ENCODE assay signal across 14 cellular contexts in the genomic region with DNA sequence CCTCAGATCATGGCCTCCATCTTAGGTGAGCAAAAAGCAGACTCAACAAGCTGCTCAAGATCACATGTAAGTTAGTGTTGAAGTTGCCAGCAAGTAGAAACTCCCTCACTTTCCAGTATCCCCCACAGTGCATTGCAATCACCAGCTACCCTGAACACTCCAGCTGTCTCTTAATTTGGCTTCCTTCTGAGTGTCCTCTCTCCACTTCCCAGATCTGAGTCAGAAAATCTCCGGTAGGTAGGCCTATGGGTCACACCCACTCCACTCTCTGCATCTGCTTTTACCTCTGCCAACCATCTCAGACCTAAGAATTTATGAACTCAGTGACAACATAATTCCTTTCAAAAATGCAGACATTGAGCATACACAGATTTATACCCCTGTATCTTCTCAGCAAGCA.
A peak's percentile ranks its signal among the peaks of the same experiment; 100 is the strongest.
DNase-seq lines count a peak whose midpoint lies in the region; ATAC-seq and TF ChIP-seq lines count a peak whose summit lies in the region.
"Had no signal": no experiment of that assay in that cellular context is flagged by ENCODE, and none has a peak within 500 bp of the region (broad histone marks: within the 10 kb centered on the region; RNA-seq: fewer than 3 reads in every experiment).

No MANE protein-coding gene starts in this region.

- WGBS in hepatocyte (ENCODE audit: low lambda C conversion rate, missing lambda C conversion rate), result 60% methylated on average over 1 of the region's 1 CpG

- H3K9ac ChIP-seq in PC-3 (ENCODE audit: low read length), result no peak overlapping the region
- H3K9ac ChIP-seq: BLaER1 treated with 17β-estradiol and CSF1 and Interleukin-3, amounts not matched to agents 10 nM and 100 nM had no signal

- no peaks in the 10 kb centered on the region for H3K9me3 ChIP-seq in PC-3 (ENCODE audit: low read length)
- no peaks in the 10 kb centered on the region for H3K9me3 ChIP-seq in hepatocyte (ENCODE audit: low read depth)

- H3K9me2 ChIP-seq in GM23338 (ENCODE audit: insufficient read depth), result peaks cover 11% of the 10 kb centered on the region
- H3K9me2 ChIP-seq in PC-3 (replicated peaks; ENCODE audit: low read length), result no peaks in the 10 kb centered on the region
- H3K9me2 ChIP-seq in hepatocyte (replicated peaks; ENCODE audit: insufficient read depth), result no peaks in the 10 kb centered on the region

- H3K4me3 ChIP-seq in GM23338 (no peak overlapping the region), PC-3 (ENCODE audit: low read length) (no peak overlapping the region), hepatocyte (no peak overlapping the region)
- H3K4me3 ChIP-seq: BLaER1 treated with 17β-estradiol and CSF1 and Interleukin-3, amounts not matched to agents 10 nM and 100 nM had no signal

- H3K27ac Mint-ChIP-seq in GM23338, result no peak overlapping the region
- H3K27ac Mint-ChIP-seq: CD4-positive, CD25-positive, alpha-beta regulatory T cell had no signal

- BruUV-seq in PC-3 (replicated peaks; lab: Mats Ljungman, UMichigan), result no TSS peak

- no peaks in the 10 kb centered on the region for H3K36me3 Mint-ChIP-seq in GM23338 (ENCODE audit: low read depth)
- H3K36me3 Mint-ChIP-seq: CD4-positive, CD25-positive, alpha-beta regulatory T cell had no signal

- intact Hi-C loops in PC-3 (cut with micrococcal nuclease), result no loop called here

- H3K4me1 Mint-ChIP-seq in GM23338, result no peaks in the 10 kb centered on the region
- H3K4me1 Mint-ChIP-seq: CD4-positive, CD25-positive, alpha-beta regulatory T cell had no signal

- H3K36me3 ChIP-seq in GM23338 (ENCODE audit: insufficient read depth) (no peaks in the 10 kb centered on the region; the same call in 1 of the 2 replicates), PC-3 (ENCODE audit: low read depth, low read length) (no peaks in the 10 kb centered on the region), hepatocyte (replicated peaks; ENCODE audit: insufficient read depth, low read depth) (no peaks in the 10 kb centered on the region)
- H3K36me3 ChIP-seq: BLaER1 treated with 17β-estradiol and CSF1 and Interleukin-3, amounts not matched to agents 10 nM and 100 nM had no signal

- H3K9me3 Mint-ChIP-seq in GM23338, result no peaks in the 10 kb centered on the region; the same call in 2 of the 3 replicates

- TF ChIP-seq CTCF in GM23338 (conservative IDR thresholded peaks at IDR 0.05; ENCODE audit: low read depth in 2 of 2), result no peak
- no peak for TF ChIP-seq CTCF in PC-3 (conservative IDR thresholded peaks at IDR 0.05; ENCODE audit: low read depth, low read length)
- TF ChIP-seq CTCF in hepatocyte (IDR thresholded peaks at IDR 0.05; ENCODE audit: poor library complexity), result no peak

- no peaks in the 10 kb centered on the region for H4K20me1 ChIP-seq in GM23338 (replicated peaks; ENCODE audit: insufficient read depth)
- H4K20me1 ChIP-seq in PC-3 (ENCODE audit: low read length), result no peaks in the 10 kb centered on the region
- no peaks in the 10 kb centered on the region for H4K20me1 ChIP-seq in hepatocyte (ENCODE audit: insufficient read depth, poor library complexity, severe bottlenecking)
- H4K20me1 ChIP-seq: BLaER1 treated with 17β-estradiol and CSF1 and Interleukin-3, amounts not matched to agents 10 nM and 100 nM had no signal

- H3K79me2 ChIP-seq in GM23338 (replicated peaks; ENCODE audit: insufficient read depth) (no peaks in the 10 kb centered on the region), PC-3 (ENCODE audit: low read length) (no peaks in the 10 kb centered on the region), hepatocyte (no peaks in the 10 kb centered on the region)

- H2AFZ ChIP-seq in GM23338 (peak overlapping the region; percentile 66; the same call in 1 of the 2 replicates), PC-3 (ENCODE audit: low read length) (0 out of 2 replicates have a peak overlapping the region, but pooled peaks have one; percentile 14), hepatocyte (no peak overlapping the region)

- no peaks in the 10 kb centered on the region for H3K4me1 ChIP-seq in GM23338 (ENCODE audit: insufficient read depth)
- H3K4me1 ChIP-seq in PC-3 (ENCODE audit: insufficient read depth, low read length), result no peaks in the 10 kb centered on the region
- no peaks in the 10 kb centered on the region for H3K4me1 ChIP-seq in hepatocyte (ENCODE audit: insufficient read depth)
- H3K4me1 ChIP-seq: BLaER1 treated with 17β-estradiol and CSF1 and Interleukin-3, amounts not matched to agents 10 nM and 100 nM had no signal

- H3K4me3 Mint-ChIP-seq in GM23338, result no peak overlapping the region
- H3K4me3 Mint-ChIP-seq: CD4-positive, CD25-positive, alpha-beta regulatory T cell had no signal

- no peaks in the 10 kb centered on the region for H3F3A ChIP-seq in GM23338 (replicated peaks; ENCODE audit: low read depth)
- no peaks in the 10 kb centered on the region for H3F3A ChIP-seq in PC-3 (ENCODE audit: low read length, unreplicated experiment)

- POLR2A ChIA-PET in PC-3 (lab: Charles Lee; ENCODE audit: unreplicated experiment), result no interaction called here

- DNase-seq in GM23338 (ENCODE audit: low spot score) (no peak), PC-3 (no peak), hepatocyte (ENCODE audit: low spot score) (peak; percentile 10), myocyte (ENCODE audit: low read depth) (peak; percentile 6), kidney glomerular epithelial cell (lab: John Stamatoyannopoulos, UW) (no peak), retina (no peak), NCI-H1417 (lab: John Stamatoyannopoulos, UW) (no peak)
- DNase-seq: ACHN; CD4-positive, CD25-positive, alpha-beta regulatory T cell; DMS53; GF-D8 had no signal

- H3K4me2 ChIP-seq in GM23338, result no peak overlapping the region
- H3K4me2 ChIP-seq in PC-3 (ENCODE audit: low read length), result no peak overlapping the region
- H3K4me2 ChIP-seq in hepatocyte, result no peak overlapping the region
- H3K4me2 ChIP-seq: BLaER1 treated with 17β-estradiol and CSF1 and Interleukin-3, amounts not matched to agents 10 nM and 100 nM had no signal

- ATAC-seq in GM23338, result no peak
- ATAC-seq in PC-3, result no peak
- ATAC-seq in GM18858 (IDR thresholded peaks at IDR 0.05; ENCODE audit: unreplicated experiment), result no peak
- ATAC-seq: HCT116 had no signal

- H3K27ac ChIP-seq in GM23338 (ENCODE audit: low read depth) (no peak overlapping the region), PC-3 (ENCODE audit: low read length) (no peak overlapping the region), hepatocyte (no peak overlapping the region)
- H3K27ac ChIP-seq: BLaER1 treated with 17β-estradiol and CSF1 and Interleukin-3, amounts not matched to agents 10 nM and 100 nM had no signal

- CTCF ChIA-PET in PC-3 (lab: Charles Lee), result no interaction called here

- H3K27me3 Mint-ChIP-seq in GM23338 (ENCODE audit: insufficient read depth, low read depth, poor library complexity), result no peaks in the 10 kb centered on the region
- H3K27me3 Mint-ChIP-seq: CD4-positive, CD25-positive, alpha-beta regulatory T cell had no signal

- no peaks in the 10 kb centered on the region for H3K27me3 ChIP-seq in GM23338 (ENCODE audit: insufficient read depth)
- H3K27me3 ChIP-seq in PC-3 (ENCODE audit: low read length), result no peaks in the 10 kb centered on the region
- no peaks in the 10 kb centered on the region for H3K27me3 ChIP-seq in hepatocyte
- H3K27me3 ChIP-seq: BLaER1 treated with 17β-estradiol and CSF1 and Interleukin-3, amounts not matched to agents 10 nM and 100 nM had no signal

Comparison
In these comparisons a context has a peak if more than half of its experiments do, and no peak if none do; other contexts are left out.
1. DNase-seq: peak in hepatocyte (single experiment) and myocyte (single experiment); none in GM23338 (single experiment), PC-3 (single experiment), kidney glomerular epithelial cell (single experiment), retina (single experiment) and NCI-H1417 (0 of 3).